8 cellular contexts compared by ENCODE assay signal in the genomic region with DNA sequence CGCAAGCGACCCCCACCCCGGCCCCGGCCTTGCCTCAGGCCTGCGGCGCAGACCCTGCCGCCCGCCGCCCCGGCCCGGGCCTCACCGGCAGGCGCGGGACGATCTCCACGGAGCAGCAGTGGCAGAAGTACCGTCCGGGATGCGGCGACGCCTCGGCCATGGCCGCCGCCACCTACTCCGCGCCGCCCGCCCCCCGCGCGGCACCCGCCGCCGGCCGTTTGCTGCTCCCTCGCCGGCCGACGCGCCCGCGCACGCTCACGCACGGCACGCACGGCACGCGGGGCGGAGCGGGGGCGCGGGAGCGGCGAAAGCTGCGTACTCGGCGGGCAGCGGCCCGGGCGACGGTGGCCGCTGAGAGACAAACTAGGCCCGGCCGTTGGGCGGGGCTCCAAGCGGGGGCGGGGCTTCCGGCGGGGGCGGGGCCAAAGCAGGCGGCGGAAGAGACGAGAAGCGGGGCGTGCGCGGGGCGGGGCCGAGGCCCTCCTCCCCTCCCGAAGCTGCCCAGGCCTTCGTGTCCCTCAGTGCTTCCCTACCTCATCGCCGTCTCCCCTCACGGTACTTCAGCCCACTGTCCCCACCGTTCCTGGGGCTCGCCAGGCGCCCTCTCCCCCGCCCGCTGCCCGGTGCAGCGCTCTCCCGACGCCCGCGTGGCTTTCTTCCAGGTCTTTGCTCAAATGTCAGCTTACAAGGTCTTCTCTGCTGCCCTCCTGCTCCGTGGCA. TPM values are rescaled to one million over a fixed set of nuclear protein-coding genes. Genes with fewer than 3 reads are reported as not detected.
DNase-seq lines count a peak whose midpoint lies in the region; ATAC-seq and TF ChIP-seq lines count a peak whose summit lies in the region.

RNF126 (minus strand) TSS at position 253 of the 720 bp plus-strand sequence; CDS start at position 160, 93 bp downstream.

- H3K9me3 ChIP-seq in parathyroid adenoma (ENCODE audit: control insufficient read depth, low read length), result no peaks in the 10 kb centered on the region
- no peaks in the 10 kb centered on the region for H3K9me3 ChIP-seq in thyroid gland

- H3K27ac ChIP-seq in parathyroid adenoma, result peak within 1 kb of the TSS; percentile 99
- peak within 1 kb of the TSS; percentile 80 to 91 (median 88) for H3K27ac ChIP-seq in thyroid gland

- H3K36me3 ChIP-seq in parathyroid adenoma (ENCODE audit: control insufficient read depth, insufficient read depth, low read length), result no peaks in the 10 kb centered on the region
- no peaks in the 10 kb centered on the region for H3K36me3 ChIP-seq in thyroid gland

- TF ChIP-seq POLR2A in thyroid gland (IDR thresholded peaks at IDR 0.05), result peak; percentile 45 to 76

- 14% methylated on average over 18 of the region's 97 CpGs; no CpG with 5 or more reads in 1 of the 2 donors for WGBS in thyroid gland, 2 donors

- H3K4me3 ChIP-seq in parathyroid adenoma (ENCODE audit: low read depth, low read length) (peak within 1 kb of the TSS; percentile 74), thyroid gland (replicated peaks in 1 of 3) (peak within 1 kb of the TSS; percentile 82 to 98 (median 94))

- peak within 1 kb of the TSS; percentile 98 for H2AFZ ChIP-seq in parathyroid adenoma

- H3K4me1 ChIP-seq in parathyroid adenoma (peaks cover 12% of the 10 kb centered on the region), thyroid gland (peaks cover 27 to 50% of the 10 kb centered on the region in 2 donors)

- peak within 1 kb of the TSS; percentile 87 for H3K4me2 ChIP-seq in parathyroid adenoma (ENCODE audit: low read length)

- intact Hi-C loops in Right ventricle myocardium superior (cut with DNase I), result no loop called here
- intact Hi-C loops in thyroid gland (cut with DNase I), result no loop called here

- peak; percentile 47 for ATAC-seq in HG02588 (IDR thresholded peaks at IDR 0.05; ENCODE audit: unreplicated experiment)
- ATAC-seq in Right ventricle myocardium superior (ENCODE audit: poor library complexity), result peak; percentile 91

- H3K27me3 ChIP-seq in parathyroid adenoma (ENCODE audit: control insufficient read depth, insufficient read depth, low read length) (no peaks in the 10 kb centered on the region), thyroid gland (no peaks in the 10 kb centered on the region)

- H3K9ac ChIP-seq in parathyroid adenoma, result peak within 1 kb of the TSS; percentile 90

- H3K79me2 ChIP-seq in parathyroid adenoma, result peaks cover 43% of the 10 kb centered on the region

- DNase-seq in GM03348 (ENCODE audit: low spot score), result peak; percentile 96
- peak; percentile 96 to 98 (median 96) for DNase-seq in NCI-H1417 (lab: John Stamatoyannopoulos, UW)
- peak; percentile 73 for DNase-seq in SW480 (ENCODE audit: low spot score)
- peak; percentile 94 for DNase-seq in activated naive CD8-positive, alpha-beta T cell treated with anti-CD3 and anti-CD28 coated beads, Interleukin-2, amount 50 U/mL, for 16 hours (ENCODE audit: low read depth, low spot score)
- DNase-seq in Right ventricle myocardium superior, result peak; percentile 96
- peak; percentile 90 to 92 for DNase-seq in thyroid gland

- TF ChIP-seq CTCF in parathyroid adenoma (IDR thresholded peaks at IDR 0.05) (no peak), thyroid gland (IDR thresholded peaks at IDR 0.05) (no peak)

RNA-seq across cellular contexts. Expression of gene RNF126, which starts in this region (rescaled TPM):
- total RNA-seq in Right ventricle myocardium superior, result 21.2 TPM
- total RNA-seq in thyroid gland, result 10 to 100 TPM; 41.4 to 55.5 (median 53.5) TPM

Comparison
In these comparisons a context has a peak if more than half of its experiments do, and no peak if none do; other contexts are left out.
1. Peak in every context shown above with its lines: DNase-seq, ATAC-seq, H3K4me3 ChIP-seq and H3K27ac ChIP-seq.